40 cellular contexts compared by ENCODE assay signal in genomic region chr12:97363693-97364092, GRCh38.
"Had no signal": no experiment of that assay in that cellular context is flagged by ENCODE, and none has a peak within 500 bp of the region (broad histone marks: within the 10 kb centered on the region; RNA-seq: fewer than 3 reads in every experiment).

No MANE protein-coding gene starts in this region.

- H3K36me3 ChIP-seq: adrenal gland, ascending aorta, brain microvascular endothelial cell, breast epithelium, cardiac muscle cell had no signal

- H3K4me3 Mint-ChIP-seq: activated naive CD4-positive, alpha-beta T cell treated with anti-CD3 and anti-CD28 coated beads for 36 hours; activated naive CD4-positive, alpha-beta T cell treated with anti-CD3 and anti-CD28 coated beads, Interleukin-2, amount 10 ng/mL, durations not matched to agents 7 days and 5 days; activated naive CD4-positive, alpha-beta T cell treated with anti-CD3 and anti-CD28 coated beads, Interleukin-2, amount 50 U/mL, for 24 hours; activated naive CD8-positive, alpha-beta T cell; activated naive CD8-positive, alpha-beta T cell treated with anti-CD3 and anti-CD28 coated beads for 36 hours; activated naive CD8-positive, alpha-beta T cell treated with anti-CD3 and anti-CD28 coated beads, Interleukin-2, amount 10 ng/mL, durations not matched to agents 7 days and 5 days; activated naive CD8-positive, alpha-beta T cell treated with anti-CD3 and anti-CD28 coated beads, Interleukin-2, amount 50 U/mL, for 24 hours; activated T-cell treated with anti-CD3 and anti-CD28 coated beads, Interleukin-2, amount 50 U/mL, for 24 hours; activated T-cell treated with anti-CD3 and anti-CD28 coated beads, Interleukin-2, amount 50 U/mL, for 4 hours; activated T-cell treated with anti-CD3 and anti-CD28 coated beads, Interleukin-2, amount 50 U/mL, for 72 hours; activated T-helper 1 cell treated with anti-CD3 and anti-CD28 coated beads, Interleukin-12 subunit alpha, Interleukin-12 subunit beta, Interleukin-2, Interleukin-4 antibody, amounts not matched to agents 30 ng/mL and 10 ng/mL and 1 ng/mL, durations not matched to agents 14 hours and 24 hours and 36 hours; activated T-helper 17 cell treated with anti-CD3 and anti-CD28 coated beads, Interleukin-2, amount 50 U/mL, for 72 hours; brain; central memory CD8-positive, alpha-beta T cell had no signal

- H3K27me3 ChIP-seq: adrenal gland, ascending aorta, body of pancreas, brain microvascular endothelial cell, breast epithelium, cardiac muscle cell had no signal

- H3K4me1 ChIP-seq: adrenal gland, ascending aorta, body of pancreas, breast epithelium had no signal

- H3K36me3 Mint-ChIP-seq: activated naive CD4-positive, alpha-beta T cell treated with anti-CD3 and anti-CD28 coated beads, Interleukin-2, amount 10 ng/mL, durations not matched to agents 7 days and 5 days; activated naive CD4-positive, alpha-beta T cell treated with anti-CD3 and anti-CD28 coated beads, Interleukin-2, amount 50 U/mL, for 24 hours; activated naive CD4-positive, alpha-beta T cell treated with anti-CD3 and anti-CD28 coated beads, Interleukin-2, amount 50 U/mL, for 72 hours; activated naive CD8-positive, alpha-beta T cell; activated naive CD8-positive, alpha-beta T cell treated with anti-CD3 and anti-CD28 coated beads for 36 hours; activated naive CD8-positive, alpha-beta T cell treated with anti-CD3 and anti-CD28 coated beads, Interleukin-2, amount 10 ng/mL, durations not matched to agents 7 days and 5 days; brain had no signal

- DNase-seq: activated effector memory CD4-positive, alpha-beta T cell treated with anti-CD3 and anti-CD28 coated beads, Interleukin-2, amount 50 U/mL, for 16 hours; activated effector memory CD4-positive, alpha-beta T cell treated with Interleukin-2 at 50 U/mL for 16 hours; activated gamma-delta T cell; activated gamma-delta T cell treated with Interleukin-2 at 50 U/mL for 16 hours; activated naive CD4-positive, alpha-beta T cell; activated naive CD4-positive, alpha-beta T cell treated with anti-CD3 and anti-CD28 coated beads for 36 hours; activated naive CD4-positive, alpha-beta T cell treated with anti-CD3 and anti-CD28 coated beads, Interleukin-2, amount 10 ng/mL, durations not matched to agents 7 days and 5 days; activated naive CD4-positive, alpha-beta T cell treated with anti-CD3 and anti-CD28 coated beads, Interleukin-2, amount 50 U/mL, for 16 hours; activated naive CD4-positive, alpha-beta T cell treated with Interleukin-2 at 50 U/mL for 16 hours; activated naive CD8-positive, alpha-beta T cell treated with anti-CD3 and anti-CD28 coated beads for 36 hours; activated naive CD8-positive, alpha-beta T cell treated with anti-CD3 and anti-CD28 coated beads, Interleukin-2, amount 10 ng/mL, durations not matched to agents 7 days and 5 days; activated naive CD8-positive, alpha-beta T cell treated with anti-CD3 and anti-CD28 coated beads, Interleukin-2, amount 50 U/mL, for 24 hours; activated T-cell treated with anti-CD3 and anti-CD28 coated beads, Interleukin-2, amount 50 U/mL, for 1 hour; activated T-cell treated with anti-CD3 and anti-CD28 coated beads, Interleukin-2, amount 50 U/mL, for 24 hours; activated T-cell treated with anti-CD3 and anti-CD28 coated beads, Interleukin-2, amount 50 U/mL, for 4 hours; activated T-cell treated with anti-CD3 and anti-CD28 coated beads, Interleukin-2, amount 50 U/mL, for 48 hours; activated T-cell treated with anti-CD3 and anti-CD28 coated beads, Interleukin-2, amount 50 U/mL, for 72 hours; adrenal gland; amniotic stem cell; amygdala; anterior cingulate cortex; aorta; body of pancreas; brain microvascular endothelial cell; caudate nucleus; central memory CD4-positive, alpha-beta T cell; cerebellar nuclear complex had no signal

- FAIRE-seq: astrocyte, bronchial epithelial cell had no signal

- H3K9me3 ChIP-seq: adrenal gland, ascending aorta, body of pancreas, breast epithelium had no signal

- H3K4me3 ChIP-seq: adrenal gland, ascending aorta, body of pancreas, breast epithelium, cardiac muscle cell had no signal

- H3K27ac Mint-ChIP-seq: activated naive CD4-positive, alpha-beta T cell treated with anti-CD3 and anti-CD28 coated beads for 36 hours; activated naive CD4-positive, alpha-beta T cell treated with anti-CD3 and anti-CD28 coated beads, Interleukin-2, amount 10 ng/mL, durations not matched to agents 7 days and 5 days; activated naive CD4-positive, alpha-beta T cell treated with anti-CD3 and anti-CD28 coated beads, Interleukin-2, amount 50 U/mL, for 24 hours; activated naive CD4-positive, alpha-beta T cell treated with anti-CD3 and anti-CD28 coated beads, Interleukin-2, amount 50 U/mL, for 72 hours; activated naive CD8-positive, alpha-beta T cell; activated naive CD8-positive, alpha-beta T cell treated with anti-CD3 and anti-CD28 coated beads for 36 hours; activated naive CD8-positive, alpha-beta T cell treated with anti-CD3 and anti-CD28 coated beads, Interleukin-2, amount 10 ng/mL, durations not matched to agents 7 days and 5 days; activated naive CD8-positive, alpha-beta T cell treated with anti-CD3 and anti-CD28 coated beads, Interleukin-2, amount 50 U/mL, for 24 hours; activated T-cell treated with anti-CD3 and anti-CD28 coated beads, Interleukin-2, amount 50 U/mL, for 24 hours; activated T-cell treated with anti-CD3 and anti-CD28 coated beads, Interleukin-2, amount 50 U/mL, for 72 hours; activated T-helper 1 cell treated with anti-CD3 and anti-CD28 coated beads, Interleukin-12 subunit alpha, Interleukin-12 subunit beta, Interleukin-2, Interleukin-4 antibody, amounts not matched to agents 30 ng/mL and 10 ng/mL and 1 ng/mL, durations not matched to agents 14 hours and 24 hours and 36 hours; activated T-helper 17 cell treated with anti-CD3 and anti-CD28 coated beads, Interleukin-2, amount 50 U/mL, for 72 hours; activated T-helper 2 cell treated with anti-CD3 and anti-CD28 coated beads, Interferon-gamma antibody, Interleukin-2, Interleukin-4, amounts not matched to agents 10 μg/mL and 5 μg/mL and 100 μg/mL, durations not matched to agents 14 hours and 24 hours and 36 hours; brain had no signal

- H3K9me3 Mint-ChIP-seq: activated naive CD4-positive, alpha-beta T cell treated with anti-CD3 and anti-CD28 coated beads for 36 hours; activated naive CD4-positive, alpha-beta T cell treated with anti-CD3 and anti-CD28 coated beads, Interleukin-2, amount 10 ng/mL, durations not matched to agents 7 days and 5 days; activated naive CD4-positive, alpha-beta T cell treated with anti-CD3 and anti-CD28 coated beads, Interleukin-2, amount 50 U/mL, for 24 hours; activated naive CD4-positive, alpha-beta T cell treated with anti-CD3 and anti-CD28 coated beads, Interleukin-2, amount 50 U/mL, for 72 hours; activated naive CD8-positive, alpha-beta T cell treated with anti-CD3 and anti-CD28 coated beads for 36 hours; activated naive CD8-positive, alpha-beta T cell treated with anti-CD3 and anti-CD28 coated beads, Interleukin-2, amount 10 ng/mL, durations not matched to agents 7 days and 5 days; activated naive CD8-positive, alpha-beta T cell treated with anti-CD3 and anti-CD28 coated beads, Interleukin-2, amount 50 U/mL, for 24 hours; activated T-cell treated with anti-CD3 and anti-CD28 coated beads, Interleukin-2, amount 50 U/mL, for 24 hours; activated T-cell treated with anti-CD3 and anti-CD28 coated beads, Interleukin-2, amount 50 U/mL, for 4 hours; activated T-cell treated with anti-CD3 and anti-CD28 coated beads, Interleukin-2, amount 50 U/mL, for 72 hours; activated T-helper 1 cell treated with anti-CD3 and anti-CD28 coated beads, Interleukin-12 subunit alpha, Interleukin-12 subunit beta, Interleukin-2, Interleukin-4 antibody, amounts not matched to agents 30 ng/mL and 10 ng/mL and 1 ng/mL, durations not matched to agents 14 hours and 24 hours and 36 hours; activated T-helper 17 cell treated with anti-CD3 and anti-CD28 coated beads, Interleukin-2, amount 50 U/mL, for 72 hours; activated T-helper 2 cell treated with anti-CD3 and anti-CD28 coated beads, Interferon-gamma antibody, Interleukin-2, Interleukin-4, amounts not matched to agents 10 μg/mL and 5 μg/mL and 100 μg/mL, durations not matched to agents 14 hours and 24 hours and 36 hours had no signal

- H3K27me3 Mint-ChIP-seq: activated naive CD4-positive, alpha-beta T cell treated with anti-CD3 and anti-CD28 coated beads, Interleukin-2, amount 10 ng/mL, durations not matched to agents 7 days and 5 days; activated naive CD8-positive, alpha-beta T cell treated with anti-CD3 and anti-CD28 coated beads, Interleukin-2, amount 10 ng/mL, durations not matched to agents 7 days and 5 days had no signal

- ATAC-seq: activated naive CD4-positive, alpha-beta T cell treated with anti-CD3 and anti-CD28 coated beads, Interleukin-2, amount 50 U/mL, for 72 hours; activated naive CD8-positive, alpha-beta T cell treated with anti-CD3 and anti-CD28 coated beads, Interleukin-2, amount 50 U/mL, for 24 hours; activated T-cell treated with anti-CD3 and anti-CD28 coated beads, Interleukin-2, amount 50 U/mL, for 4 hours; activated T-cell treated with anti-CD3 and anti-CD28 coated beads, Interleukin-2, amount 50 U/mL, for 72 hours; activated T-helper 17 cell treated with anti-CD3 and anti-CD28 coated beads, Interleukin-2, amount 50 U/mL, for 72 hours; body of pancreas had no signal

- H3K4me1 Mint-ChIP-seq: activated naive CD4-positive, alpha-beta T cell treated with anti-CD3 and anti-CD28 coated beads, Interleukin-2, amount 10 ng/mL, durations not matched to agents 7 days and 5 days; activated naive CD4-positive, alpha-beta T cell treated with anti-CD3 and anti-CD28 coated beads, Interleukin-2, amount 50 U/mL, for 24 hours; activated naive CD8-positive, alpha-beta T cell treated with anti-CD3 and anti-CD28 coated beads for 36 hours; activated naive CD8-positive, alpha-beta T cell treated with anti-CD3 and anti-CD28 coated beads, Interleukin-2, amount 10 ng/mL, durations not matched to agents 7 days and 5 days; activated naive CD8-positive, alpha-beta T cell treated with anti-CD3 and anti-CD28 coated beads, Interleukin-2, amount 50 U/mL, for 24 hours; activated T-helper 17 cell treated with anti-CD3 and anti-CD28 coated beads, Interleukin-2, amount 50 U/mL, for 72 hours; central memory CD8-positive, alpha-beta T cell had no signal

- H3K27ac ChIP-seq: adrenal gland, ascending aorta, body of pancreas, brain microvascular endothelial cell, breast epithelium, cardiac muscle cell had no signal
